ENCODE assay signal across 10 cellular contexts in genomic region chr19:18541258-18541991, GRCh38. TPM values are rescaled to one million over a fixed set of nuclear protein-coding genes. Genes with fewer than 3 reads are reported as not detected.
DNase-seq lines count a peak whose midpoint lies in the region; ATAC-seq and TF ChIP-seq lines count a peak whose summit lies in the region.
"Had no signal": no experiment of that assay in that cellular context is flagged by ENCODE, and none has a peak within 500 bp of the region (broad histone marks: within the 10 kb centered on the region; RNA-seq: fewer than 3 reads in every experiment).

No MANE protein-coding gene starts in this region.

- H3K27me3 ChIP-seq in SK-N-SH (ENCODE audit: insufficient read depth): no peaks in the 10 kb centered on the region
- no peaks in the 10 kb centered on the region for H3K27me3 ChIP-seq in sigmoid colon
- H3K27me3 ChIP-seq: adrenal gland had no signal

- H3K4me2 ChIP-seq in SK-N-SH: peak overlapping the region; percentile 94; the same call in 1 of the 2 replicates
- peak overlapping the region; percentile 99 for H3K4me2 ChIP-seq in OCI-LY7 (ENCODE audit: low read length)

- peak overlapping the region; percentile 64 to 97 for H3K27ac Mint-ChIP-seq in effector memory CD8-positive, alpha-beta T cell

- no peak for TF ChIP-seq POLR2A in sigmoid colon (IDR thresholded peaks at IDR 0.05)

- intact Hi-C loops in OCI-LY7 (cut with micrococcal nuclease; ENCODE audit: unreplicated experiment): no loop called here
- intact Hi-C loops in sigmoid colon (cut with DNase I): no loop called here

- TF ChIP-seq EP300 in SK-N-SH (IDR thresholded peaks at IDR 0.05; ENCODE audit: borderline replicate concordance in 1 of 2, low read depth in 1 of 2, low read length in 1 of 2) (no peak), sigmoid colon (IDR thresholded peaks at IDR 0.05) (no peak)

- H3K4me3 ChIP-seq in SK-N-SH (ENCODE audit: low read depth in 2 of 2, low read length in 1 of 2) (no peak overlapping the region), OCI-LY7 (ENCODE audit: low read depth, low read length, poor library complexity, severe bottlenecking) (peak overlapping the region; percentile 76), sigmoid colon (no peak overlapping the region)

- peaks cover 38% of the 10 kb centered on the region for H3K36me3 Mint-ChIP-seq in effector memory CD8-positive, alpha-beta T cell (ENCODE audit: insufficient read depth)

- H3K9me3 Mint-ChIP-seq in effector memory CD8-positive, alpha-beta T cell: no peaks in the 10 kb centered on the region

- TF ChIP-seq CTCF in SK-N-SH (IDR thresholded peaks at IDR 0.05): no peak
- TF ChIP-seq CTCF in OCI-LY7 (conservative IDR thresholded peaks at IDR 0.05; ENCODE audit: low read length): no peak
- TF ChIP-seq CTCF in sigmoid colon (IDR thresholded peaks at IDR 0.05): no peak

- H2AFZ ChIP-seq in SK-N-SH (ENCODE audit: low read depth): no peak overlapping the region
- H2AFZ ChIP-seq in OCI-LY7 (ENCODE audit: low read length): no peak overlapping the region

- TF ChIP-seq RAD21 in SK-N-SH (IDR thresholded peaks at IDR 0.05; ENCODE audit: low read length): no peak

- H3F3A ChIP-seq in SK-N-SH (replicated peaks; ENCODE audit: insufficient read depth): peaks cover 4% of the 10 kb centered on the region

- CTCF ChIA-PET in SK-N-SH (lab: Yijun Ruan, JAX): no interaction called here
- CTCF ChIA-PET in OCI-LY7 (lab: Charles Lee; ENCODE audit: unreplicated experiment): no interaction called here

- peaks cover 0 to 15% of the 10 kb centered on the region in 2 experiments; a peak in 2 of 4 replicates for H3K4me1 ChIP-seq in SK-N-SH (ENCODE audit: control insufficient read depth in 1 of 2, insufficient read depth in 2 of 2, low read depth in 1 of 2, low read length in 1 of 2)
- peaks cover 19% of the 10 kb centered on the region for H3K4me1 ChIP-seq in OCI-LY7 (ENCODE audit: insufficient read depth, low read length, poor library complexity, severe bottlenecking)
- H3K4me1 ChIP-seq in sigmoid colon: peaks cover 0 to 18% (median 13%) of the 10 kb centered on the region in 4 donors

- POLR2A ChIA-PET in SK-N-SH (lab: Yijun Ruan, JAX): no interaction called here
- POLR2A ChIA-PET in OCI-LY7 (lab: Charles Lee): no interaction called here

- H3K79me2 ChIP-seq in SK-N-SH (ENCODE audit: insufficient read depth) (peaks cover 17% of the 10 kb centered on the region), OCI-LY7 (ENCODE audit: insufficient read depth, low read depth, low read length) (peaks cover 12% of the 10 kb centered on the region)

- H3K27me3 Mint-ChIP-seq in effector memory CD8-positive, alpha-beta T cell: no peaks in the 10 kb centered on the region

- H3K9me3 ChIP-seq in SK-N-SH (no peaks in the 10 kb centered on the region), OCI-LY7 (ENCODE audit: low read length) (no peaks in the 10 kb centered on the region), sigmoid colon (no peaks in the 10 kb centered on the region)
- H3K9me3 ChIP-seq: adrenal gland had no signal

- H3K9me2 ChIP-seq in SK-N-SH: no peaks in the 10 kb centered on the region
- no peaks in the 10 kb centered on the region for H3K9me2 ChIP-seq in OCI-LY7 (ENCODE audit: insufficient read depth, low read length)

- ATAC-seq in SK-N-SH treated with all-trans-retinoic acid at 6 μM for 48 hours: no peak
- ATAC-seq in effector memory CD8-positive, alpha-beta T cell (replicated peaks): no peak
- ATAC-seq in HG03045 (IDR thresholded peaks at IDR 0.05; ENCODE audit: unreplicated experiment): no peak
- no peak for ATAC-seq in GM18870 (IDR thresholded peaks at IDR 0.05; ENCODE audit: unreplicated experiment)
- ATAC-seq in HG03457 (IDR thresholded peaks at IDR 0.05; ENCODE audit: unreplicated experiment): no peak

- H3K36me3 ChIP-seq in SK-N-SH (replicated peaks in 1 of 2; ENCODE audit: control insufficient read depth in 1 of 2, insufficient read depth in 2 of 2, low read length in 1 of 2) (peaks cover 16 to 29% of the 10 kb centered on the region in 2 experiments), OCI-LY7 (ENCODE audit: insufficient read depth, low read length) (peaks cover 47% of the 10 kb centered on the region), sigmoid colon (peaks cover 14 to 50% (median 19%) of the 10 kb centered on the region in 4 donors)

- H3K4me3 Mint-ChIP-seq in effector memory CD8-positive, alpha-beta T cell: peak overlapping the region in 1 of 2 donors; percentile 97

- no peak overlapping the region for H3K9ac ChIP-seq in SK-N-SH

- DNase-seq in SK-N-SH: no peak
- no peak for DNase-seq in OCI-LY7 (ENCODE audit: low spot score)
- no peak for DNase-seq in effector memory CD8-positive, alpha-beta T cell
- DNase-seq in sigmoid colon: no peak
- DNase-seq: NCI-H1092 had no signal

- H4K20me1 ChIP-seq in SK-N-SH (ENCODE audit: insufficient read depth) (no peaks in the 10 kb centered on the region), OCI-LY7 (ENCODE audit: insufficient read depth, low read length) (no peaks in the 10 kb centered on the region)

- no peak overlapping the region for H3K27ac ChIP-seq in SK-N-SH (ENCODE audit: low read depth in 2 of 2, low read length in 1 of 2)
- no peak overlapping the region for H3K27ac ChIP-seq in OCI-LY7 (ENCODE audit: low read depth, low read length, poor library complexity, severe bottlenecking)
- H3K27ac ChIP-seq in sigmoid colon: peak overlapping the region; percentile 92 to 99 (median 94)

- no TSS peak for BruUV-seq in OCI-LY7 (replicated peaks; lab: Mats Ljungman, UMichigan)

- WGBS in SK-N-SH (ENCODE audit: low lambda C conversion rate): 95% methylated on average over 16 of the region's 21 CpGs
- 90 to 91% methylated on average over 21 of the region's 21 CpGs for WGBS in sigmoid colon, 2 donors

- peaks cover 18 to 25% of the 10 kb centered on the region in 2 donors for H3K4me1 Mint-ChIP-seq in effector memory CD8-positive, alpha-beta T cell (ENCODE audit: low read depth in 2 of 2)

TF ChIP-seq in SK-N-SH, 30 proteins besides CTCF, POLR2A, EP300 and RAD21 (continues in another document):
- no peak for TF ChIP-seq USF1 (IDR thresholded peaks at IDR 0.05; ENCODE audit: borderline replicate concordance, low read depth)
- TF ChIP-seq EZH2phosphoT487 (IDR thresholded peaks at IDR 0.05; ENCODE audit: borderline replicate concordance, low read depth): no peak
- TF ChIP-seq RXRA (IDR thresholded peaks at IDR 0.05; ENCODE audit: borderline replicate concordance, low read depth): no peak
- no peak for TF ChIP-seq MXI1 (IDR thresholded peaks at IDR 0.05; ENCODE audit: low read depth, low read length)

TF ChIP-seq in SK-N-SH treated with all-trans-retinoic acid at 6 μM for 48 hours, 23 proteins besides CTCF, POLR2A, EP300 and RAD21 (continues in another document):
- no peak for TF ChIP-seq POU6F1 (CRISPR knock-in tag; IDR thresholded peaks at IDR 0.05; ENCODE audit: borderline replicate concordance, low read depth)
- no peak for TF ChIP-seq TOX (CRISPR knock-in tag; IDR thresholded peaks at IDR 0.05; ENCODE audit: borderline replicate concordance)
- no peak for TF ChIP-seq ZC3H10 (CRISPR knock-in tag; IDR thresholded peaks at IDR 0.05)
- TF ChIP-seq ZFP30 (CRISPR knock-in tag; IDR thresholded peaks at IDR 0.05): no peak

RNA-seq across cellular contexts. Expression of gene FKBP8, which starts 1.9 kb away (rescaled TPM):
- polyA plus RNA-seq in SK-N-SH (2012; rRNA removed): 227 and 273 TPM in 2 replicates
- polyA plus RNA-seq in SK-N-SH (2012; cell fraction: cytosol; rRNA removed): 115 and 179 TPM in 2 replicates
- 311 and 413 TPM in 2 replicates for polyA plus RNA-seq in SK-N-SH (2012; cell fraction: nucleus; rRNA removed)
- total RNA-seq in OCI-LY7 (2014; rRNA removed; shearing (Covaris generic)): 159 and 200 TPM in 2 replicates
- total RNA-seq in OCI-LY7 (2022): 189 and 201 TPM in 2 replicates
- total RNA-seq in sigmoid colon: 100 to 1,000 TPM; 366 to 456 (median 403) TPM
- 100 to 1,000 TPM; 200 to 234 (median 232) TPM for polyA plus RNA-seq in sigmoid colon

RNA-seq across cellular contexts. Expression of gene KXD1, which starts 16.2 kb away (rescaled TPM):
- polyA plus RNA-seq in SK-N-SH (2012; rRNA removed) (151 and 165 TPM in 2 replicates), sigmoid colon (100 to 1,000 TPM in 1 of 3 donors, 10 to 100 TPM in 2; 84.9 to 118 (median 93.2) TPM)
- polyA plus RNA-seq in SK-N-SH (2012; cell fraction: cytosol; rRNA removed): 73.1 and 118 TPM in 2 replicates
- 148 TPM in 2 replicates for polyA plus RNA-seq in SK-N-SH (2012; cell fraction: nucleus; rRNA removed)
- 96.0 and 99.8 TPM in 2 replicates for total RNA-seq in OCI-LY7 (2014; rRNA removed; shearing (Covaris generic))
- total RNA-seq in OCI-LY7 (2022) (96.7 and 101 TPM in 2 replicates), sigmoid colon (100 to 1,000 TPM; 107 to 122 (median 120) TPM)

RNA-seq across cellular contexts. Expression of gene ELL, which starts 19.6 kb away (rescaled TPM):
- polyA plus RNA-seq in SK-N-SH (2012; rRNA removed) (3.6 and 7.4 TPM in 2 replicates), sigmoid colon (10 to 100 TPM in 1 of 3 donors, 1 to 10 TPM in 2; 6.2 to 14.6 (median 8.4) TPM)
- 2.6 and 4.0 TPM in 2 replicates for polyA plus RNA-seq in SK-N-SH (2012; cell fraction: cytosol; rRNA removed)
- 13.5 and 16.6 TPM in 2 replicates for polyA plus RNA-seq in SK-N-SH (2012; cell fraction: nucleus; rRNA removed)
- 14.4 and 18.7 TPM in 2 replicates for total RNA-seq in OCI-LY7 (2014; rRNA removed; shearing (Covaris generic))
- total RNA-seq in OCI-LY7 (2022) (24.6 and 26.5 TPM in 2 replicates), sigmoid colon (10 to 100 TPM in 3 of 4 donors, 1 to 10 TPM in 1; 7.1 to 20.2 (median 11.9) TPM)

RNA-seq across cellular contexts. Expression of gene UBA52, which starts 30.2 kb away (rescaled TPM):
- polyA plus RNA-seq in SK-N-SH (2012; rRNA removed): 2,690 and 3,026 TPM in 2 replicates
- 2,274 and 2,526 TPM in 2 replicates for polyA plus RNA-seq in SK-N-SH (2012; cell fraction: cytosol; rRNA removed)
- 940 and 1,966 TPM in 2 replicates for polyA plus RNA-seq in SK-N-SH (2012; cell fraction: nucleus; rRNA removed)
- 1,188 and 1,580 TPM in 2 replicates for total RNA-seq in OCI-LY7 (2014; rRNA removed; shearing (Covaris generic))
- total RNA-seq in OCI-LY7 (2022): 1,496 and 1,653 TPM in 2 replicates
- 1,000 to 10,000 TPM in 1 of 4 donors, 100 to 1,000 TPM in 3; 450 to 1,088 (median 720) TPM for total RNA-seq in sigmoid colon
- polyA plus RNA-seq in sigmoid colon: 1,000 to 10,000 TPM; 1,029 to 1,720 (median 1,156) TPM

RNA-seq across cellular contexts. Expression of gene REX1BD, which starts 47.2 kb away (rescaled TPM):
- polyA plus RNA-seq in SK-N-SH (2012; rRNA removed): 109 and 159 TPM in 2 replicates
- 85.3 and 102 TPM in 2 replicates for polyA plus RNA-seq in SK-N-SH (2012; cell fraction: cytosol; rRNA removed)
- 472 and 877 TPM in 2 replicates for polyA plus RNA-seq in SK-N-SH (2012; cell fraction: nucleus; rRNA removed)
- 122 and 126 TPM in 2 replicates for total RNA-seq in OCI-LY7 (2014; rRNA removed; shearing (Covaris generic))
- total RNA-seq in OCI-LY7 (2022): 84.6 and 88.8 TPM in 2 replicates
- total RNA-seq in sigmoid colon: 100 to 1,000 TPM in 1 of 4 donors, 10 to 100 TPM in 3; 70.3 to 101 (median 85.6) TPM
- 10 to 100 TPM; 40.5 to 79.1 (median 63.1) TPM for polyA plus RNA-seq in sigmoid colon

Comparison
In these comparisons a context has a peak if more than half of its experiments do, and no peak if none do; other contexts are left out.
1. H3K27ac ChIP-seq: peak in sigmoid colon (4 of 4); none in SK-N-SH (0 of 2) and OCI-LY7 (single experiment).